ENCODE assay signal across 30 cellular contexts in the genomic region with DNA sequence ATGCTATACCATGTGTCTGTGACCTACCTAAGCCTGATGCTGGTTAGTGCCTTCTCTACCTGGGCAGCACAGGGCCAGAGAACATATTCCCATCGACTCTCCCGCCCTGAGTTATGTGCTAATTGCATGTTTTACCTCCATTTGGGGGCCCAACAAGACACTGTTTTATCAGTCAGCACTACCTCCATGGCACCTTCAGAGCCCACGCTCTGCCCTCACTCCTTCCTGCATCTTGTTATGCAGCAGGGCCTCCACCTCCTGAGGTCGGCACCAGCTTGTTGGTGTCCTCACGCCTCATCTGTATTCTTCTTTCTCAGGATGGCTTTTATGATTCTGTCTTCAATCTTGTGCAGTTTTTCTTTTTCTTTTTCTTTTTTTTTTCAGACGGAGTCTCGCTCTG. TPM values are rescaled to one million over a fixed set of nuclear protein-coding genes. Genes with fewer than 3 reads are reported as not detected.
DNase-seq lines count a peak whose midpoint lies in the region; ATAC-seq and TF ChIP-seq lines count a peak whose summit lies in the region.
"Had no signal": no experiment of that assay in that cellular context is flagged by ENCODE, and none has a peak within 500 bp of the region (broad histone marks: within the 10 kb centered on the region; RNA-seq: fewer than 3 reads in every experiment).

No MANE protein-coding gene starts in this region.

- H3K4me2 ChIP-seq in PC-9: no peak overlapping the region

- intact Hi-C loops in PC-9 (cut with micrococcal nuclease; ENCODE audit: unreplicated experiment): no loop called here

- H3K27me3 Mint-ChIP-seq in activated T-cell treated with anti-CD3 and anti-CD28 coated beads, Interleukin-2, amount 50 U/mL, for 72 hours (ENCODE audit: low read depth): peaks cover 6% of the 10 kb centered on the region
- peaks cover 0 to 2% of the 10 kb centered on the region in 2 donors for H3K27me3 Mint-ChIP-seq in effector memory CD8-positive, alpha-beta T cell
- H3K27me3 Mint-ChIP-seq: CD8-positive, alpha-beta memory T cell had no signal

- no peaks in the 10 kb centered on the region for H3K36me3 ChIP-seq in PC-9 (ENCODE audit: low read depth)
- H3K36me3 ChIP-seq in skeletal muscle tissue (ENCODE audit: control insufficient read depth in 3 of 3, insufficient read depth in 3 of 3, low read length in 3 of 3): peaks cover 0 to 4% (median 3%) of the 10 kb centered on the region in 3 donors
- H3K36me3 ChIP-seq: cardiac muscle cell, gastroesophageal sphincter, neutrophil, prostate gland, stomach, tibial nerve had no signal

- peak overlapping the region; percentile 76 for H3K27ac Mint-ChIP-seq in activated T-cell treated with anti-CD3 and anti-CD28 coated beads, Interleukin-2, amount 50 U/mL, for 72 hours
- peak overlapping the region; percentile 24 to 87 for H3K27ac Mint-ChIP-seq in effector memory CD8-positive, alpha-beta T cell
- H3K27ac Mint-ChIP-seq: B cell had no signal

- no peaks in the 10 kb centered on the region for H3K79me2 ChIP-seq in PC-9 (ENCODE audit: low read depth)

- no peak overlapping the region for H3K4me3 ChIP-seq in PC-9
- no peak overlapping the region for H3K4me3 ChIP-seq in skeletal muscle tissue (ENCODE audit: low read length in 3 of 3)
- H3K4me3 ChIP-seq: cardiac muscle cell, gastroesophageal sphincter, prostate gland, stomach, tibial nerve had no signal

- H3K27me3 ChIP-seq in PC-9 (ENCODE audit: insufficient read depth, low read depth) (no peaks in the 10 kb centered on the region), skeletal muscle tissue (ENCODE audit: control insufficient read depth in 3 of 3, insufficient read depth in 3 of 3, low read length in 3 of 3) (no peaks in the 10 kb centered on the region)
- H3K27me3 ChIP-seq: cardiac muscle cell, gastroesophageal sphincter, stomach, tibial nerve had no signal

- no peak overlapping the region for H3K4me3 Mint-ChIP-seq in activated T-cell treated with anti-CD3 and anti-CD28 coated beads, Interleukin-2, amount 50 U/mL, for 72 hours
- no peak overlapping the region for H3K4me3 Mint-ChIP-seq in effector memory CD8-positive, alpha-beta T cell
- H3K4me3 Mint-ChIP-seq: activated CD4-positive, alpha-beta T cell treated with anti-CD3 and anti-CD28 coated beads, Interleukin-2, amount 10 ng/mL, durations not matched to agents 24 days and 14 days; B cell; CD8-positive, alpha-beta memory T cell had no signal

- POLR2A ChIA-PET in PC-9 (lab: Charles Lee; ENCODE audit: unreplicated experiment): no interaction called here

- ATAC-seq in activated T-cell treated with anti-CD3 and anti-CD28 coated beads, Interleukin-2, amount 50 U/mL, for 72 hours (replicated peaks in 1 of 2): no peak
- no peak for ATAC-seq in effector memory CD8-positive, alpha-beta T cell (replicated peaks)
- no peak for ATAC-seq in GM18907 (IDR thresholded peaks at IDR 0.05; ENCODE audit: unreplicated experiment)

- H3K9ac ChIP-seq in skeletal muscle tissue (ENCODE audit: low read depth in 1 of 3, low read length in 3 of 3): no peak overlapping the region

- BruUV-seq in PC-9 (replicated peaks; lab: Mats Ljungman, UMichigan): no TSS peak

- peaks cover 8 to 16% of the 10 kb centered on the region in 2 donors for H3K36me3 Mint-ChIP-seq in activated T-cell treated with anti-CD3 and anti-CD28 coated beads, Interleukin-2, amount 50 U/mL, for 72 hours (ENCODE audit: insufficient read depth in 2 of 2)
- no peaks in the 10 kb centered on the region for H3K36me3 Mint-ChIP-seq in effector memory CD8-positive, alpha-beta T cell (ENCODE audit: insufficient read depth)
- H3K36me3 Mint-ChIP-seq: CD8-positive, alpha-beta memory T cell had no signal

- CTCF ChIA-PET in PC-9 (lab: Charles Lee): no interaction called here

- H2AFZ ChIP-seq in PC-9: no peak overlapping the region

- no peaks in the 10 kb centered on the region for H4K20me1 ChIP-seq in PC-9 (ENCODE audit: insufficient read depth)

- H3K9me3 ChIP-seq in PC-9 (ENCODE audit: insufficient read depth, low read depth) (peaks cover 20% of the 10 kb centered on the region), skeletal muscle tissue (ENCODE audit: control insufficient read depth in 3 of 3, low read length in 3 of 3) (no peaks in the 10 kb centered on the region)
- H3K9me3 ChIP-seq: neutrophil, prostate gland, stomach had no signal

- no peak for DNase-seq in activated T-cell treated with anti-CD3 and anti-CD28 coated beads, Interleukin-2, amount 50 U/mL, for 72 hours
- no peak for DNase-seq in activated T-cell treated with anti-CD3 and anti-CD28 coated beads, Interleukin-2, amount 50 U/mL, for 1 hour
- DNase-seq in PC-9: no peak
- no peak for DNase-seq in effector memory CD8-positive, alpha-beta T cell
- DNase-seq in DMS53 (lab: John Stamatoyannopoulos, UW): no peak
- DNase-seq in NCI-H1048 (lab: John Stamatoyannopoulos, UW): no peak
- DNase-seq: activated CD4-positive, alpha-beta T cell treated with anti-CD3 and anti-CD28 coated beads, Interleukin-2, amount 10 ng/mL, durations not matched to agents 24 days and 14 days; activated CD8-positive, alpha-beta memory T cell treated with anti-CD3 and anti-CD28 coated beads, Interleukin-2, amount 50 U/mL, for 48 hours; anterior cingulate cortex; hippocampal formation; IMR-90; mesendoderm; NCI-H1092 treated with DMSO at 0.1 percent for 48 hours; NCI-H187; NCI-H2171; NCI-H524; SIG-M5; stomach; T-helper 9 cell had no signal

- no peaks in the 10 kb centered on the region for H3K4me1 ChIP-seq in PC-9 (replicated peaks; ENCODE audit: insufficient read depth)
- H3K4me1 ChIP-seq in skeletal muscle tissue (ENCODE audit: control insufficient read depth in 3 of 3, insufficient read depth in 3 of 3, low read length in 3 of 3): peaks cover 13 to 56% (median 42%) of the 10 kb centered on the region in 3 donors
- H3K4me1 ChIP-seq: prostate gland had no signal

- H3F3A ChIP-seq in PC-9 (ENCODE audit: insufficient read depth, low read depth): peaks cover 41% of the 10 kb centered on the region

- H3K9me3 Mint-ChIP-seq in activated T-cell treated with anti-CD3 and anti-CD28 coated beads, Interleukin-2, amount 50 U/mL, for 72 hours: peaks cover 10 to 12% of the 10 kb centered on the region in 2 donors
- no peaks in the 10 kb centered on the region for H3K9me3 Mint-ChIP-seq in effector memory CD8-positive, alpha-beta T cell

- peaks cover 22% of the 10 kb centered on the region for H3K4me1 Mint-ChIP-seq in activated T-cell treated with anti-CD3 and anti-CD28 coated beads, Interleukin-2, amount 50 U/mL, for 72 hours (ENCODE audit: low read depth)
- H3K4me1 Mint-ChIP-seq in effector memory CD8-positive, alpha-beta T cell (ENCODE audit: low read depth in 2 of 2): peaks cover 5 to 10% of the 10 kb centered on the region in 2 donors
- H3K4me1 Mint-ChIP-seq: B cell had no signal

- H3K27ac ChIP-seq in PC-9 (peak overlapping the region; percentile 98), skeletal muscle tissue (ENCODE audit: low read depth, low read length) (peak overlapping the region; percentile 86)
- H3K27ac ChIP-seq: cardiac muscle cell, neutrophil, prostate gland, VCaP had no signal

- no peaks in the 10 kb centered on the region for H3K9me2 ChIP-seq in PC-9 (ENCODE audit: insufficient read depth)

- TF ChIP-seq CTCF in PC-9 (conservative IDR thresholded peaks at IDR 0.05): no peak

RNA-seq across cellular contexts. Expression of a gene that starts 11.9 kb away (rescaled TPM):
- under 1 TPM in 1 of 2 donors, not detected in 1; 0.28 TPM for total RNA-seq in activated T-cell treated with anti-CD3 and anti-CD28 coated beads, Interleukin-2, amount 50 U/mL, for 72 hours
- total RNA-seq in PC-9 (2021): 42.2 and 42.4 TPM in 2 replicates
- 2.1 TPM for total RNA-seq in skeletal muscle tissue
- total RNA-seq: A673; activated CD4-positive, alpha-beta T cell treated with anti-CD3 and anti-CD28 coated beads, Interleukin-2, amount 10 ng/mL, durations not matched to agents 24 days and 14 days; B cell had no signal

Comparison
In these comparisons a context has a peak if more than half of its experiments do, and no peak if none do; other contexts are left out.
1. RNA of a gene that starts 11.9 kb away (total RNA-seq): 42.2 to 42.4 TPM in PC-9; 2.1 TPM in skeletal muscle tissue (single experiment) and 0.28 TPM in activated T-cell treated with anti-CD3 and anti-CD28 coated beads, Interleukin-2, amount 50 U/mL, for 72 hours; every median in the first group is over 10 times any median in the second.